1 cellular context compared by ENCODE assay signal in the genomic region with DNA sequence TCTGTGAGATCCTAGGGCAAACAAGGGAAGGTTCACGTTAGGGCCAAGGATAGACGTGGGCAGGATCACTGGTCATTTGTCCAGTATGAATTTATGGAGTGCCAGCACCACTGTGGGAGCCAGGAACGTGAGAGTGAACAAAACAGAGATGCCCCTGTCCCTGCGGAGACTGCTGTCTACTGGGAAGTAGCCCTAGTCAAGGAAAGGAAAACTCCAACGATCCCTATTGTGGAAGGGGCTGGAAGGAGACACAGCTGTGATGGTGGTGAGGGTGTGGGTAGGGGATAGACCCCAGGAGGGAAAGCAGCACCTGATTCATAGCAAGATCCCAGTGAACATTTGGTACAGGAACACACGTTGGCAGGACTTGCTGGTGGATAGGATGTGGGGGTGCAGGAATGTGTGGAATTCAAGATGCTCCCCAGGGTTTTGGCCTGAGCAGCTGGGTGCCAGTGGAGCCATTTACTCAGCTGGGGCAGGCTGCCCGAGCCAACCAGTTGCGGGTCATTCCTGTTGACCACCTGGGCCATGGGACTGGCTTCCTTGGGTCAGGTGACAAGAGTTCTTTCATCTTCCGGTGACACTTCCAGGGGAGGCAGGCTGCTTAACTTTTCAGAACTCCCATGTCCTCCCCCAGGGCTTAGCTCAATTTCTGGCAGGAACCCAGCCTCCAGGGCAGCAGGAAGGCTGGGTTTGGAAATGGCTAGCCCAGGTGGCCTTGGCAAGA.
TF ChIP-seq lines count a peak whose summit lies in the region.

No MANE protein-coding gene starts in this region.

TF ChIP-seq in GM12878, 131 proteins besides CTCF, POLR2A, EP300 and RAD21:
- TF ChIP-seq STAT3 (IDR thresholded peaks at IDR 0.05; ENCODE audit: low read depth, low read length) = no peak
- no peak for TF ChIP-seq CBX3 (IDR thresholded peaks at IDR 0.05; ENCODE audit: borderline replicate concordance, low read depth)
TF ChIP-seq in GM12878: peak in this region for 0.
